In genomic region chr9:33151007-33151557, GRCh38 we compare ENCODE assay signal across 1 cellular context.
A peak's percentile ranks its signal among the peaks of the same experiment; 100 is the strongest.
TF ChIP-seq lines count a peak whose summit lies in the region.

No MANE protein-coding gene starts in this region.

TF ChIP-seq in K562, 482 proteins besides CTCF, POLR2A, EP300 and RAD21 (continued from another document and continues in another):
- TF ChIP-seq, protein P1, sequence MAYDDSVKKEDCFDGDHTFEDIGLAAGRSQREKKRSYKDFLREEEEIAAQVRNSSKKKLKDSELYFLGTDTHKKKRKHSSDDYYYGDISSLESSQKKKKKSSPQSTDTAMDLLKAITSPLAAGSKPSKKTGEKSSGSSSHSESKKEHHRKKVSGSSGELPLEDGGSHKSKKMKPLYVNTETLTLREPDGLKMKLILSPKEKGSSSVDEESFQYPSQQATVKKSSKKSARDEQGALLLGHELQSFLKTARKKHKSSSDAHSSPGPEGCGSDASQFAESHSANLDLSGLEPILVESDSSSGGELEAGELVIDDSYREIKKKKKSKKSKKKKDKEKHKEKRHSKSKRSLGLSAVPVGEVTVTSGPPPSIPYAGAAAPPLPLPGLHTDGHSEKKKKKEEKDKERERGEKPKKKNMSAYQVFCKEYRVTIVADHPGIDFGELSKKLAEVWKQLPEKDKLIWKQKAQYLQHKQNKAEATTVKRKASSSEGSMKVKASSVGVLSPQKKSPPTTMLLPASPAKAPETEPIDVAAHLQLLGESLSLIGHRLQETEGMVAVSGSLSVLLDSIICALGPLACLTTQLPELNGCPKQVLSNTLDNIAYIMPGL (CRISPR knock-in tag; IDR thresholded peaks at IDR 0.05): no peak
- TF ChIP-seq SRSF7 (optimal IDR thresholded peaks at IDR 0.05; ENCODE audit: low read depth, low read length) (no peak), TAF1 (IDR thresholded peaks at IDR 0.05; ENCODE audit: control insufficient read depth, extremely low read depth, insufficient read depth, low read length, severe bottlenecking) (no peak), DPF2 (IDR thresholded peaks at IDR 0.05) (peak; percentile 55; the same call in 1 of the 2 replicates), ZNF764 (CRISPR knock-in tag; IDR thresholded peaks at IDR 0.05; ENCODE audit: low read depth) (no peak), MEIS2 (IDR thresholded peaks at IDR 0.05; ENCODE audit: partially characterized antibody) (no peak), ZBTB1 (CRISPR knock-in tag; IDR thresholded peaks at IDR 0.05; ENCODE audit: borderline replicate concordance, low read depth) (no peak), AFF4 (CRISPR knock-in tag; IDR thresholded peaks at IDR 0.05) (no peak), THAP7 (CRISPR knock-in tag; IDR thresholded peaks at IDR 0.05) (no peak), PHF20 (IDR thresholded peaks at IDR 0.05; ENCODE audit: partially characterized antibody) (no peak), CBX5 (IDR thresholded peaks at IDR 0.05; ENCODE audit: borderline replicate concordance, low read depth) (no peak), SP1 (CRISPR knock-in tag; IDR thresholded peaks at IDR 0.05) (no peak), CGGBP1 (CRISPR knock-in tag; IDR thresholded peaks at IDR 0.05) (no peak), CBFA2T2 (conservative IDR thresholded peaks at IDR 0.05) (peak; percentile 72), RCOR1 (IDR thresholded peaks at IDR 0.05; ENCODE audit: borderline replicate concordance in 1 of 2, low read depth in 2 of 2, low read length in 2 of 2) (peak; percentile 74 to 90), ZNF75A (CRISPR knock-in tag; IDR thresholded peaks at IDR 0.05) (no peak), ADNP (tag; IDR thresholded peaks at IDR 0.05) (no peak), ESRRA (IDR thresholded peaks at IDR 0.05; ENCODE audit: borderline replicate concordance, low read depth) (no peak), ZNF518B (CRISPR knock-in tag; IDR thresholded peaks at IDR 0.05) (no peak), KHSRP (IDR thresholded peaks at IDR 0.05) (no peak), TEAD2 (tag; IDR thresholded peaks at IDR 0.05) (no peak), JUND (IDR thresholded peaks at IDR 0.05; ENCODE audit: borderline replicate concordance, low read depth, low read length) (peak; percentile 70), JUND (tag; IDR thresholded peaks at IDR 0.05; ENCODE audit: borderline replicate concordance, low read depth, low read length) (peak; percentile 56; the same call in 1 of the 3 replicates), E2F4 (CRISPR knock-in tag; IDR thresholded peaks at IDR 0.05; ENCODE audit: low read depth) (no peak), COPS2 (conservative IDR thresholded peaks at IDR 0.05) (no peak), SAFB (IDR thresholded peaks at IDR 0.05; ENCODE audit: borderline replicate concordance, low read depth, low read length) (no peak), ZNF324 (CRISPR knock-in tag; IDR thresholded peaks at IDR 0.05) (no peak), ZSCAN32 (CRISPR knock-in tag; IDR thresholded peaks at IDR 0.05) (no peak), ZNF449 (CRISPR knock-in tag; IDR thresholded peaks at IDR 0.05) (no peak), ATF7 (IDR thresholded peaks at IDR 0.05) (no peak)
- TF ChIP-seq, protein P2, sequence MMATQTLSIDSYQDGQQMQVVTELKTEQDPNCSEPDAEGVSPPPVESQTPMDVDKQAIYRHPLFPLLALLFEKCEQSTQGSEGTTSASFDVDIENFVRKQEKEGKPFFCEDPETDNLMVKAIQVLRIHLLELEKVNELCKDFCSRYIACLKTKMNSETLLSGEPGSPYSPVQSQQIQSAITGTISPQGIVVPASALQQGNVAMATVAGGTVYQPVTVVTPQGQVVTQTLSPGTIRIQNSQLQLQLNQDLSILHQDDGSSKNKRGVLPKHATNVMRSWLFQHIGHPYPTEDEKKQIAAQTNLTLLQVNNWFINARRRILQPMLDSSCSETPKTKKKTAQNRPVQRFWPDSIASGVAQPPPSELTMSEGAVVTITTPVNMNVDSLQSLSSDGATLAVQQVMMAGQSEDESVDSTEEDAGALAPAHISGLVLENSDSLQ (IDR thresholded peaks at IDR 0.05): no peak
- TF ChIP-seq, protein P3, sequence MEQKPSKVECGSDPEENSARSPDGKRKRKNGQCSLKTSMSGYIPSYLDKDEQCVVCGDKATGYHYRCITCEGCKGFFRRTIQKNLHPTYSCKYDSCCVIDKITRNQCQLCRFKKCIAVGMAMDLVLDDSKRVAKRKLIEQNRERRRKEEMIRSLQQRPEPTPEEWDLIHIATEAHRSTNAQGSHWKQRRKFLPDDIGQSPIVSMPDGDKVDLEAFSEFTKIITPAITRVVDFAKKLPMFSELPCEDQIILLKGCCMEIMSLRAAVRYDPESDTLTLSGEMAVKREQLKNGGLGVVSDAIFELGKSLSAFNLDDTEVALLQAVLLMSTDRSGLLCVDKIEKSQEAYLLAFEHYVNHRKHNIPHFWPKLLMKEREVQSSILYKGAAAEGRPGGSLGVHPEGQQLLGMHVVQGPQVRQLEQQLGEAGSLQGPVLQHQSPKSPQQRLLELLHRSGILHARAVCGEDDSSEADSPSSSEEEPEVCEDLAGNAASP (IDR thresholded peaks at IDR 0.05): no peak
- TF ChIP-seq, protein P4, sequence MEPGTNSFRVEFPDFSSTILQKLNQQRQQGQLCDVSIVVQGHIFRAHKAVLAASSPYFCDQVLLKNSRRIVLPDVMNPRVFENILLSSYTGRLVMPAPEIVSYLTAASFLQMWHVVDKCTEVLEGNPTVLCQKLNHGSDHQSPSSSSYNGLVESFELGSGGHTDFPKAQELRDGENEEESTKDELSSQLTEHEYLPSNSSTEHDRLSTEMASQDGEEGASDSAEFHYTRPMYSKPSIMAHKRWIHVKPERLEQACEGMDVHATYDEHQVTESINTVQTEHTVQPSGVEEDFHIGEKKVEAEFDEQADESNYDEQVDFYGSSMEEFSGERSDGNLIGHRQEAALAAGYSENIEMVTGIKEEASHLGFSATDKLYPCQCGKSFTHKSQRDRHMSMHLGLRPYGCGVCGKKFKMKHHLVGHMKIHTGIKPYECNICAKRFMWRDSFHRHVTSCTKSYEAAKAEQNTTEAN (CRISPR knock-in tag; IDR thresholded peaks at IDR 0.05): no peak
- TF ChIP-seq, protein P5, sequence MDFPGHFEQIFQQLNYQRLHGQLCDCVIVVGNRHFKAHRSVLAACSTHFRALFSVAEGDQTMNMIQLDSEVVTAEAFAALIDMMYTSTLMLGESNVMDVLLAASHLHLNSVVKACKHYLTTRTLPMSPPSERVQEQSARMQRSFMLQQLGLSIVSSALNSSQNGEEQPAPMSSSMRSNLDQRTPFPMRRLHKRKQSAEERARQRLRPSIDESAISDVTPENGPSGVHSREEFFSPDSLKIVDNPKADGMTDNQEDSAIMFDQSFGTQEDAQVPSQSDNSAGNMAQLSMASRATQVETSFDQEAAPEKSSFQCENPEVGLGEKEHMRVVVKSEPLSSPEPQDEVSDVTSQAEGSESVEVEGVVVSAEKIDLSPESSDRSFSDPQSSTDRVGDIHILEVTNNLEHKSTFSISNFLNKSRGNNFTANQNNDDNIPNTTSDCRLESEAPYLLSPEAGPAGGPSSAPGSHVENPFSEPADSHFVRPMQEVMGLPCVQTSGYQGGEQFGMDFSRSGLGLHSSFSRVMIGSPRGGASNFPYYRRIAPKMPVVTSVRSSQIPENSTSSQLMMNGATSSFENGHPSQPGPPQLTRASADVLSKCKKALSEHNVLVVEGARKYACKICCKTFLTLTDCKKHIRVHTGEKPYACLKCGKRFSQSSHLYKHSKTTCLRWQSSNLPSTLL (IDR thresholded peaks at IDR 0.05): no peak
- TF ChIP-seq, protein P6, sequence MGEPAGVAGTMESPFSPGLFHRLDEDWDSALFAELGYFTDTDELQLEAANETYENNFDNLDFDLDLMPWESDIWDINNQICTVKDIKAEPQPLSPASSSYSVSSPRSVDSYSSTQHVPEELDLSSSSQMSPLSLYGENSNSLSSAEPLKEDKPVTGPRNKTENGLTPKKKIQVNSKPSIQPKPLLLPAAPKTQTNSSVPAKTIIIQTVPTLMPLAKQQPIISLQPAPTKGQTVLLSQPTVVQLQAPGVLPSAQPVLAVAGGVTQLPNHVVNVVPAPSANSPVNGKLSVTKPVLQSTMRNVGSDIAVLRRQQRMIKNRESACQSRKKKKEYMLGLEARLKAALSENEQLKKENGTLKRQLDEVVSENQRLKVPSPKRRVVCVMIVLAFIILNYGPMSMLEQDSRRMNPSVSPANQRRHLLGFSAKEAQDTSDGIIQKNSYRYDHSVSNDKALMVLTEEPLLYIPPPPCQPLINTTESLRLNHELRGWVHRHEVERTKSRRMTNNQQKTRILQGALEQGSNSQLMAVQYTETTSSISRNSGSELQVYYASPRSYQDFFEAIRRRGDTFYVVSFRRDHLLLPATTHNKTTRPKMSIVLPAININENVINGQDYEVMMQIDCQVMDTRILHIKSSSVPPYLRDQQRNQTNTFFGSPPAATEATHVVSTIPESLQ (CRISPR knock-in tag; IDR thresholded peaks at IDR 0.05): no peak
- TF ChIP-seq, protein P7, sequence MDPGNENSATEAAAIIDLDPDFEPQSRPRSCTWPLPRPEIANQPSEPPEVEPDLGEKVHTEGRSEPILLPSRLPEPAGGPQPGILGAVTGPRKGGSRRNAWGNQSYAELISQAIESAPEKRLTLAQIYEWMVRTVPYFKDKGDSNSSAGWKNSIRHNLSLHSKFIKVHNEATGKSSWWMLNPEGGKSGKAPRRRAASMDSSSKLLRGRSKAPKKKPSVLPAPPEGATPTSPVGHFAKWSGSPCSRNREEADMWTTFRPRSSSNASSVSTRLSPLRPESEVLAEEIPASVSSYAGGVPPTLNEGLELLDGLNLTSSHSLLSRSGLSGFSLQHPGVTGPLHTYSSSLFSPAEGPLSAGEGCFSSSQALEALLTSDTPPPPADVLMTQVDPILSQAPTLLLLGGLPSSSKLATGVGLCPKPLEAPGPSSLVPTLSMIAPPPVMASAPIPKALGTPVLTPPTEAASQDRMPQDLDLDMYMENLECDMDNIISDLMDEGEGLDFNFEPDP (CRISPR knock-in tag; IDR thresholded peaks at IDR 0.05): no peak
